In genomic region chr15:85255502-85255901, GRCh38 we compare ENCODE assay signal across 7 cellular contexts.
DNase-seq lines count a peak whose midpoint lies in the region; ATAC-seq and TF ChIP-seq lines count a peak whose summit lies in the region.
"Not testable (repeated sequence)": the region's sequence is repeated elsewhere in the genome, so short reads cannot be mapped to it uniquely, and the experiment has no call there.

No MANE protein-coding gene starts in this region.

- not testable (repeated sequence) for H3K27me3 Mint-ChIP-seq in activated naive CD8-positive, alpha-beta T cell treated with anti-CD3 and anti-CD28 coated beads, Interleukin-2, amount 10 ng/mL, durations not matched to agents 7 days and 5 days; endodermal cell (ENCODE audit: insufficient read depth)

- TF ChIP-seq POLR2A in spleen (IDR thresholded peaks at IDR 0.05); vagina (IDR thresholded peaks at IDR 0.05): not testable (repeated sequence)

- not testable (repeated sequence) for H3K9me3 ChIP-seq in endodermal cell (ENCODE audit: control insufficient read depth, low read length); spleen; vagina

- H3K36me3 ChIP-seq in endodermal cell (ENCODE audit: control insufficient read depth, insufficient read depth, low read length); spleen; vagina: not testable (repeated sequence)

- not testable (repeated sequence) for H3K4me3 Mint-ChIP-seq in activated naive CD8-positive, alpha-beta T cell treated with anti-CD3 and anti-CD28 coated beads, Interleukin-2, amount 10 ng/mL, durations not matched to agents 7 days and 5 days; endodermal cell

- ATAC-seq in activated naive CD8-positive, alpha-beta T cell treated with anti-CD3 and anti-CD28 coated beads, Interleukin-2, amount 10 ng/mL, durations not matched to agents 7 days and 5 days (ENCODE audit: low read depth), result not testable (repeated sequence)

- H3K27ac Mint-ChIP-seq in activated naive CD8-positive, alpha-beta T cell treated with anti-CD3 and anti-CD28 coated beads, Interleukin-2, amount 10 ng/mL, durations not matched to agents 7 days and 5 days; endodermal cell: not testable (repeated sequence)

- H3K9me3 Mint-ChIP-seq in activated naive CD8-positive, alpha-beta T cell treated with anti-CD3 and anti-CD28 coated beads, Interleukin-2, amount 10 ng/mL, durations not matched to agents 7 days and 5 days; endodermal cell: not testable (repeated sequence)

- H3K4me1 ChIP-seq in endodermal cell (ENCODE audit: control insufficient read depth, insufficient read depth, low read length); vagina: not testable (repeated sequence)
- H3K4me1 ChIP-seq in spleen, result peaks cover 0 to 30% (median 13%) of the 10 kb centered on the region in 6 donors

- DNase-seq in RPMI8226 (peak; percentile 5), endodermal cell (peak; percentile 39), cardiac septum (ENCODE audit: low spot score) (peak; percentile 76), islet precursor cell (peak; percentile 29), spleen (peak; percentile 69), vagina (ENCODE audit: extremely low spot score in 2 of 2) (peak; percentile 72 to 93)
- DNase-seq in activated naive CD8-positive, alpha-beta T cell treated with anti-CD3 and anti-CD28 coated beads, Interleukin-2, amount 10 ng/mL, durations not matched to agents 7 days and 5 days, result peak; percentile 30

- not testable (repeated sequence) for TF ChIP-seq CTCF in endodermal cell (conservative IDR thresholded peaks at IDR 0.05); spleen (IDR thresholded peaks at IDR 0.05 in 8 of 11, conservative IDR thresholded peaks at IDR 0.05 in 3 of 11); vagina (IDR thresholded peaks at IDR 0.05)

- 89 to 93% methylated on average over 3 to 24 of the region's 24 CpGs for WGBS in endodermal cell (ENCODE audit: insufficient coverage in 1 of 2, insufficient read length in 1 of 2), 2 experiments
- WGBS in spleen, 5 donors, result 85 to 90% (median 89%) methylated on average over 19 to 24 of the region's 24 CpGs

- not testable (repeated sequence) for H3K27ac ChIP-seq in endodermal cell (ENCODE audit: low read depth, low read length); vagina
- H3K27ac ChIP-seq in spleen, result peak overlapping the region in 1 of 8 donors; percentile 64

- H3K36me3 Mint-ChIP-seq in activated naive CD8-positive, alpha-beta T cell treated with anti-CD3 and anti-CD28 coated beads, Interleukin-2, amount 10 ng/mL, durations not matched to agents 7 days and 5 days; endodermal cell (ENCODE audit: low read depth): not testable (repeated sequence)

- POLR2A ChIA-PET in activated naive CD8-positive, alpha-beta T cell treated with anti-CD3 and anti-CD28 coated beads, Interleukin-2, amount 10 ng/mL, durations not matched to agents 7 days and 5 days (lab: Charles Lee), result not testable (repeated sequence)

- H3K9ac ChIP-seq in endodermal cell (ENCODE audit: extremely low read depth, low read length, poor library complexity, severe bottlenecking), result not testable (repeated sequence)

- H3K4me3 ChIP-seq in endodermal cell (ENCODE audit: low read length); spleen; vagina: not testable (repeated sequence)

- intact Hi-C loops in cardiac septum (cut with DNase I); spleen (cut with DNase I; ENCODE audit: low total_unique reads); vagina (cut with DNase I): not testable (repeated sequence)

- not testable (repeated sequence) for H3K4me1 Mint-ChIP-seq in activated naive CD8-positive, alpha-beta T cell treated with anti-CD3 and anti-CD28 coated beads, Interleukin-2, amount 10 ng/mL, durations not matched to agents 7 days and 5 days; endodermal cell

- not testable (repeated sequence) for H3K27me3 ChIP-seq in endodermal cell (ENCODE audit: control insufficient read depth, insufficient read depth, low read length, poor library complexity, severe bottlenecking); spleen (replicated peaks in 1 of 7); vagina

Comparison
In these comparisons a context has a peak if more than half of its experiments do, and no peak if none do; other contexts are left out.
1. DNase-seq: peak in every context shown above with its lines; median percentile 82 in vagina; 76 in cardiac septum; 69 in spleen; 39 in endodermal cell; 30 in activated naive CD8-positive, alpha-beta T cell treated with anti-CD3 and anti-CD28 coated beads, Interleukin-2, amount 10 ng/mL, durations not matched to agents 7 days and 5 days; 29 in islet precursor cell; 5 in RPMI8226.